Comparison of ENCODE assay signal across 20 cellular contexts in genomic region chr12:1481326-1481725, GRCh38.
A peak's percentile ranks its signal among the peaks of the same experiment; 100 is the strongest.
DNase-seq lines count a peak whose midpoint lies in the region; ATAC-seq, FAIRE-seq and TF ChIP-seq lines count a peak whose summit lies in the region.
"Had no signal": no experiment of that assay in that cellular context is flagged by ENCODE, and none has a peak within 500 bp of the region (broad histone marks: within the 10 kb centered on the region; RNA-seq: fewer than 3 reads in every experiment).

No MANE protein-coding gene starts in this region.

- WGBS in A549 (ENCODE audit: missing lambda C conversion rate), result 72% methylated on average over 5 of the region's 5 CpGs

- POLR2A ChIA-PET in A549 (lab: Yijun Ruan, JAX), result no interaction called here

- H3K4me1 ChIP-seq in A549 (no peaks in the 10 kb centered on the region), SJCRH30 (peaks cover 7% of the 10 kb centered on the region), skeletal muscle satellite cell (ENCODE audit: control insufficient read depth, insufficient read depth, low read length) (peaks cover 15% of the 10 kb centered on the region)
- H3K4me1 ChIP-seq: BLaER1 treated with 17β-estradiol and CSF1 and Interleukin-3, amounts not matched to agents 10 nM and 100 nM had no signal

- H3K4me2 ChIP-seq in A549 (no peak overlapping the region), skeletal muscle satellite cell (ENCODE audit: low read length) (no peak overlapping the region)
- H3K4me2 ChIP-seq: BLaER1 treated with 17β-estradiol and CSF1 and Interleukin-3, amounts not matched to agents 10 nM and 100 nM had no signal

- no peak for TF ChIP-seq CTCF in A549 (IDR thresholded peaks at IDR 0.05)

- TF ChIP-seq RAD21 in A549 (conservative IDR thresholded peaks at IDR 0.05 in 1 of 2, IDR thresholded peaks at IDR 0.05 in 1 of 2), result no peak

- no peak for ATAC-seq in A549

- CTCF ChIA-PET in A549 (lab: Yijun Ruan, JAX), result no interaction called here

- H3K9me3 ChIP-seq in A549 (no peaks in the 10 kb centered on the region), SJCRH30 (replicated peaks) (no peaks in the 10 kb centered on the region), skeletal muscle satellite cell (replicated peaks; ENCODE audit: low read length) (no peaks in the 10 kb centered on the region)
- H3K9me3 ChIP-seq: BLaER1 treated with 17β-estradiol and CSF1 and Interleukin-3, amounts not matched to agents 10 nM and 100 nM had no signal

- TF ChIP-seq EP300 in A549 (IDR thresholded peaks at IDR 0.05), result no peak

- peak overlapping the region; percentile 31 for H3K9ac ChIP-seq in skeletal muscle satellite cell (ENCODE audit: low read depth, low read length)
- H3K9ac ChIP-seq: BLaER1 treated with 17β-estradiol and CSF1 and Interleukin-3, amounts not matched to agents 10 nM and 100 nM had no signal

- DNase-seq in A549 (ENCODE audit: low read depth in 1 of 2, low spot score in 1 of 2) (no peak), SJCRH30 (peak in 1 of 2 experiments; percentile 55), fibroblast of peridontal ligament (ENCODE audit: extremely low read depth) (peak; percentile 27), COLO829 (ENCODE audit: low spot score) (no peak), NCI-H2029 treated with DMSO at 0.1 percent for 48 hours (lab: John Stamatoyannopoulos, UW) (no peak), COLO668 (lab: John Stamatoyannopoulos, UW; ENCODE audit: unreplicated experiment) (no peak)
- no peak for DNase-seq in activated effector memory CD4-positive, alpha-beta T cell treated with anti-CD3 and anti-CD28 coated beads, Interleukin-2, amount 50 U/mL, for 16 hours
- DNase-seq: CD8-positive, alpha-beta memory T cell; DND-41; MV-4-11; NCI-H1417; NCI-H187 treated with DMSO at 0.1 percent for 48 hours; NCI-H2171; NCI-H446; NCI-H69 had no signal

- TF ChIP-seq POLR2A in A549 (IDR thresholded peaks at IDR 0.05; ENCODE audit: low read length), result no peak

- no peak overlapping the region for H3K27ac ChIP-seq in A549
- peak overlapping the region; percentile 76 for H3K27ac ChIP-seq in SJCRH30
- H3K27ac ChIP-seq: BLaER1 treated with 17β-estradiol and CSF1 and Interleukin-3, amounts not matched to agents 10 nM and 100 nM; RWPE1 had no signal

- H3K27me3 ChIP-seq in SJCRH30 (no peaks in the 10 kb centered on the region), skeletal muscle satellite cell (ENCODE audit: control insufficient read depth, insufficient read depth, low read length) (no peaks in the 10 kb centered on the region)
- H3K27me3 ChIP-seq: BLaER1 treated with 17β-estradiol and CSF1 and Interleukin-3, amounts not matched to agents 10 nM and 100 nM had no signal

- FAIRE-seq in A549 (lab: Jason Lieb, UNC), result peak; percentile 78
- FAIRE-seq: A204.1, G401.6 had no signal

- no peak overlapping the region for H3K4me3 ChIP-seq in A549
- peak overlapping the region; percentile 23; the same call in 1 of the 2 replicates for H3K4me3 ChIP-seq in SJCRH30
- no peak overlapping the region for H3K4me3 ChIP-seq in skeletal muscle satellite cell (ENCODE audit: low read length)
- H3K4me3 ChIP-seq: BLaER1 treated with 17β-estradiol and CSF1 and Interleukin-3, amounts not matched to agents 10 nM and 100 nM had no signal

- H3K36me3 ChIP-seq in SJCRH30, result no peaks in the 10 kb centered on the region
- no peaks in the 10 kb centered on the region for H3K36me3 ChIP-seq in skeletal muscle satellite cell (ENCODE audit: insufficient read depth, low read length)

TF ChIP-seq in A549, 52 proteins besides CTCF, POLR2A, EP300 and RAD21:
- TF ChIP-seq RARB (CRISPR knock-in tag; IDR thresholded peaks at IDR 0.05), result no peak
- TF ChIP-seq TP53 (CRISPR knock-in tag; IDR thresholded peaks at IDR 0.05), result no peak
- TF ChIP-seq, protein P1, sequence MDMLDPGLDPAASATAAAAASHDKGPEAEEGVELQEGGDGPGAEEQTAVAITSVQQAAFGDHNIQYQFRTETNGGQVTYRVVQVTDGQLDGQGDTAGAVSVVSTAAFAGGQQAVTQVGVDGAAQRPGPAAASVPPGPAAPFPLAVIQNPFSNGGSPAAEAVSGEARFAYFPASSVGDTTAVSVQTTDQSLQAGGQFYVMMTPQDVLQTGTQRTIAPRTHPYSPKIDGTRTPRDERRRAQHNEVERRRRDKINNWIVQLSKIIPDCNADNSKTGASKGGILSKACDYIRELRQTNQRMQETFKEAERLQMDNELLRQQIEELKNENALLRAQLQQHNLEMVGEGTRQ (IDR thresholded peaks at IDR 0.05), result no peak
- no peak for TF ChIP-seq ZFP36 (IDR thresholded peaks at IDR 0.05; ENCODE audit: borderline replicate concordance, partially characterized antibody)
- no peak for TF ChIP-seq BHLHE40 (IDR thresholded peaks at IDR 0.05; ENCODE audit: low read depth, low read length)
